Comparison of ENCODE assay signal across 11 cellular contexts in genomic region chr21:41802684-41803083, GRCh38. TPM values are rescaled to one million over a fixed set of nuclear protein-coding genes. Genes with fewer than 3 reads are reported as not detected.
DNase-seq lines count a peak whose midpoint lies in the region; ATAC-seq and TF ChIP-seq lines count a peak whose summit lies in the region.
"Had no signal": no experiment of that assay in that cellular context is flagged by ENCODE, and none has a peak within 500 bp of the region (broad histone marks: within the 10 kb centered on the region; RNA-seq: fewer than 3 reads in every experiment).

No MANE protein-coding gene starts in this region.

- H3K27ac ChIP-seq in GM23248 = no peak overlapping the region
- H3K27ac ChIP-seq in thoracic aorta = no peak overlapping the region

- no peak for TF ChIP-seq CTCF in thoracic aorta (IDR thresholded peaks at IDR 0.05)

- H3K4me2 ChIP-seq in GM23248 (ENCODE audit: unreplicated experiment) = no peak overlapping the region
- H3K4me2 ChIP-seq: SK-N-SH had no signal

- H3K27me3 ChIP-seq in GM23248 (replicated peaks; ENCODE audit: insufficient read depth) (no peaks in the 10 kb centered on the region), thoracic aorta (replicated peaks; ENCODE audit: insufficient read depth) (no peaks in the 10 kb centered on the region)

- H3K79me2 ChIP-seq in GM23248 (ENCODE audit: insufficient read depth) = no peaks in the 10 kb centered on the region

- H3K4me1 ChIP-seq in GM23248 (ENCODE audit: insufficient read depth) (no peaks in the 10 kb centered on the region), thoracic aorta (ENCODE audit: control insufficient read depth in 1 of 2, low read depth in 2 of 2) (peaks cover 0 to 14% of the 10 kb centered on the region in 2 donors)

- H3F3A ChIP-seq in GM23248 (ENCODE audit: insufficient read depth) = no peaks in the 10 kb centered on the region

- H3K4me3 ChIP-seq in GM23248 = no peak overlapping the region
- H3K4me3 ChIP-seq in thoracic aorta = peak overlapping the region; percentile 51

- WGBS in GM23248 (ENCODE audit: low coverage in 1 of 2, low lambda C conversion rate in 2 of 2, missing lambda C conversion rate in 2 of 2), 2 experiments = 40 to 42% methylated on average over 19 of the region's 19 CpGs

- in situ Hi-C loops in GM23248 (cut with MboI) = loop anchor here (25.0 kb wide), 1 partner anchor 515 kb away; no protein-coding TSS in a partner anchor

- H4K20me1 ChIP-seq in GM23248 (ENCODE audit: insufficient read depth) = no peaks in the 10 kb centered on the region

- H3K9me3 ChIP-seq in GM23248 (ENCODE audit: low read depth) (no peaks in the 10 kb centered on the region), thoracic aorta (no peaks in the 10 kb centered on the region)
- H3K9me3 ChIP-seq: SK-N-SH had no signal

- no peaks in the 10 kb centered on the region for H3K9me2 ChIP-seq in GM23248 (ENCODE audit: insufficient read depth)
- H3K9me2 ChIP-seq: SK-N-SH had no signal

- H3K36me3 ChIP-seq in GM23248 (ENCODE audit: low read depth) = peaks cover 16% of the 10 kb centered on the region; the same call in 1 of the 2 replicates
- H3K36me3 ChIP-seq in thoracic aorta = peaks cover 14% of the 10 kb centered on the region

- ATAC-seq in left lobe of liver (peak; percentile 76), thoracic aorta (ENCODE audit: insufficient number of reproducible peaks, low FRiP score, low read depth) (no peak), GM18502 (IDR thresholded peaks at IDR 0.05; ENCODE audit: poor library complexity, unreplicated experiment) (no peak)

- DNase-seq in GM23248 (peak; percentile 48), cerebellum (ENCODE audit: low spot score) (peak; percentile 73), left lobe of liver (ENCODE audit: low spot score) (peak; percentile 78), thoracic aorta (ENCODE audit: low spot score) (no peak), NCI-H2227 (lab: John Stamatoyannopoulos, UW; ENCODE audit: unreplicated experiment) (no peak), NCI-H345 (lab: John Stamatoyannopoulos, UW) (no peak)
- DNase-seq: activated naive CD4-positive, alpha-beta T cell treated with anti-CD3 and anti-CD28 coated beads, Interleukin-2, amount 10 ng/mL, durations not matched to agents 7 days and 5 days; Karpas-422; NCI-H524; SK-N-SH had no signal

- H3K9ac ChIP-seq in GM23248 = no peak overlapping the region
- H3K9ac ChIP-seq: SK-N-SH had no signal

- no peak overlapping the region for H2AFZ ChIP-seq in GM23248

RNA-seq across cellular contexts. Expression of gene RIPK4, which starts 35.8 kb away (rescaled TPM):
- total RNA-seq in GM23248 (2014; rRNA removed; shearing (Covaris generic)) = 0.54 and 1.0 TPM in 2 replicates
- polyA plus RNA-seq in GM23248 (2016; fragmentation: Nextera tagmentation; extraction: Ambion mirVana) = 0.43 and 0.46 TPM in 2 replicates
- total RNA-seq in cerebellum (0.18 TPM), left lobe of liver (8.2 TPM), thoracic aorta (1 to 10 TPM; 6.3 to 9.2 TPM)

Comparison
In these comparisons a context has a peak if more than half of its experiments do, and no peak if none do; other contexts are left out.
1. DNase-seq: peak in GM23248 (single experiment), cerebellum (single experiment) and left lobe of liver (single experiment); none in thoracic aorta (single experiment), NCI-H2227 (single experiment) and NCI-H345 (single experiment).